In the genomic region with DNA sequence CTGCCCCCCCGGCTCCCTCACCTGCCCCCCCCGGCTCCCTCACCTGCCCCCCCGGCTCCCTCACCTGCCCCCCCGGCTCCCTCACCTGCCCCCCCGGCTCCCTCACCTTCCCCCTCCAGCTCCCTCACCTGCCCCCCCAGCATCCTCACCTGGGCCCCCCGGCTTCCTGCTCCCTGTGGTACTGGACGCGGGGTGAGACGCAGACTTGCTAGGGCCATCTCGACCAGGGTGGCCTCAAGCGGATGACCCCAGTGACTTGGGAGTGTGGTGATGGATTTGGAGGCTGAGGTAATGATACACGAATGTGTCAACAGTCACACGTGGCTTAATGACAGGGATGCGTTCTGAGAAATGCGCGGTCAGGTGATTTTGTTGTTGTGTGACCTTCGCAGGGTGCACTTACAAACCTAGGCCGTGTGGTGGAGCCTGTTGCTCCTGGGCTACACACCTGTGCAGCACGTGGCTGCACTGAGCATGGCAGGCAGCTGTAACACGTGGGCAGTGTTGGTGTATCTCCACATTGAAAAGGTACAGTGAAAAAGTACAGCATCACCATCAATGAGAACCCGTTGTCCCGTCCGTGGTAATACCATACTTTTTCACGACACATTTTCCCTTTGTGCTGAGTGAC, we compare ENCODE assay signal across 18 cellular contexts.
A peak's percentile ranks its signal among the peaks of the same experiment; 100 is the strongest.
DNase-seq lines count a peak whose midpoint lies in the region; ATAC-seq and TF ChIP-seq lines count a peak whose summit lies in the region.
"Had no signal": no experiment of that assay in that cellular context is flagged by ENCODE, and none has a peak within 500 bp of the region (broad histone marks: within the 10 kb centered on the region; RNA-seq: fewer than 3 reads in every experiment).

No MANE protein-coding gene starts in this region.

- H3K4me1 ChIP-seq in OCI-LY7 (ENCODE audit: insufficient read depth, low read length, poor library complexity, severe bottlenecking) = no peaks in the 10 kb centered on the region
- no peaks in the 10 kb centered on the region for H3K4me1 ChIP-seq in right lobe of liver
- H3K4me1 ChIP-seq: heart left ventricle, left lung had no signal

- ATAC-seq in right lobe of liver (peak; percentile 66 to 73 (median 70)), GM18909 (IDR thresholded peaks at IDR 0.05; ENCODE audit: poor library complexity, unreplicated experiment) (no peak), HG02885 (IDR thresholded peaks at IDR 0.05; ENCODE audit: poor library complexity, unreplicated experiment) (no peak)
- ATAC-seq: heart left ventricle; left lung; naive thymus-derived CD4-positive, alpha-beta T cell; PC-3 had no signal

- TF ChIP-seq CTCF in OCI-LY7 (conservative IDR thresholded peaks at IDR 0.05; ENCODE audit: low read length) = no peak
- TF ChIP-seq CTCF in right lobe of liver (IDR thresholded peaks at IDR 0.05) = peak in 3 of 4 donors; percentile 18 to 36 (median 32)

- H4K20me1 ChIP-seq in OCI-LY7 (ENCODE audit: insufficient read depth, low read length) = no peaks in the 10 kb centered on the region

- no TSS peak for BruUV-seq in OCI-LY7 (replicated peaks; lab: Mats Ljungman, UMichigan)

- no peaks in the 10 kb centered on the region for H3K79me2 ChIP-seq in OCI-LY7 (ENCODE audit: insufficient read depth, low read depth, low read length)

- H2AFZ ChIP-seq in OCI-LY7 (ENCODE audit: low read length) = no peak overlapping the region

- H3K27ac ChIP-seq in OCI-LY7 (ENCODE audit: low read depth, low read length, poor library complexity, severe bottlenecking) (no peak overlapping the region), right lobe of liver (no peak overlapping the region)
- H3K27ac ChIP-seq: heart left ventricle, left lung had no signal

- intact Hi-C loops in OCI-LY7 (cut with micrococcal nuclease; ENCODE audit: unreplicated experiment) = no loop called here
- intact Hi-C loops in right lobe of liver (cut with DNase I) = no loop called here

- H3K27me3 ChIP-seq in right lobe of liver = no peaks in the 10 kb centered on the region

- H3K9me3 ChIP-seq in OCI-LY7 (ENCODE audit: low read length) (no peaks in the 10 kb centered on the region), right lobe of liver (no peaks in the 10 kb centered on the region)
- H3K9me3 ChIP-seq: heart left ventricle, left lung had no signal

- DNase-seq in Daoy (ENCODE audit: low read depth) (peak; percentile 30), NCI-H1092 (lab: John Stamatoyannopoulos, UW) (peak; percentile 26), OCI-LY7 (ENCODE audit: low spot score) (peak; percentile 1), right lobe of liver (peak in 1 of 3 donors; percentile 46), NCI-H226 (no peak)
- DNase-seq in stimulated activated CD8-positive, alpha-beta memory T cell treated with anti-CD3 and anti-CD28 coated beads, Interleukin-4, amount 100 ng/mL, for 48 hours = no peak
- DNase-seq: activated T-cell treated with anti-CD3 and anti-CD28 coated beads, Interleukin-2, amount 50 U/mL, for 48 hours; erythroblast; GF-D8; naive thymus-derived CD4-positive, alpha-beta T cell; NCI-H1105 treated with DMSO at 0.1 percent for 48 hours; PC-3; stimulated activated naive CD8-positive, alpha-beta T cell treated with anti-CD3 and anti-CD28 coated beads, Interleukin-15, amount 100 ng/mL, for 72 hours; SW 1271 had no signal

- H3K4me2 ChIP-seq in OCI-LY7 (ENCODE audit: low read length) = no peak overlapping the region

- WGBS in right lobe of liver (ENCODE audit: insufficient coverage, low coverage, low lambda C conversion rate, missing lambda C conversion rate) = 59% methylated on average over 21 of the region's 24 CpGs

- no peak overlapping the region for H3K4me3 ChIP-seq in OCI-LY7 (ENCODE audit: low read depth, low read length, poor library complexity, severe bottlenecking)
- H3K4me3 ChIP-seq in right lobe of liver = no peak overlapping the region
- H3K4me3 ChIP-seq: heart left ventricle, left lung had no signal

- H3K9me2 ChIP-seq in OCI-LY7 (ENCODE audit: insufficient read depth, low read length) = no peaks in the 10 kb centered on the region

- CTCF ChIA-PET in OCI-LY7 (lab: Charles Lee; ENCODE audit: unreplicated experiment) = no interaction called here

- TF ChIP-seq POLR2A in right lobe of liver (IDR thresholded peaks at IDR 0.05) = no peak

- POLR2A ChIA-PET in OCI-LY7 (lab: Charles Lee) = no interaction called here

- H3K36me3 ChIP-seq in OCI-LY7 (ENCODE audit: insufficient read depth, low read length) (no peaks in the 10 kb centered on the region), right lobe of liver (no peaks in the 10 kb centered on the region)
- H3K36me3 ChIP-seq: heart left ventricle, left lung had no signal

Comparison
In these comparisons a context has a peak if more than half of its experiments do, and no peak if none do; other contexts are left out.
1. DNase-seq: peak in Daoy (single experiment), NCI-H1092 (single experiment) and OCI-LY7 (single experiment); none in NCI-H226 (single experiment) and stimulated activated CD8-positive, alpha-beta memory T cell treated with anti-CD3 and anti-CD28 coated beads, Interleukin-4, amount 100 ng/mL, for 48 hours (single experiment).
2. ATAC-seq: peak in right lobe of liver (4 of 4); none in GM18909 (single experiment) and HG02885 (single experiment).